ENCODE assay signal across 13 cellular contexts in genomic region chr17:75244133-75244866, GRCh38. TPM values are rescaled to one million over a fixed set of nuclear protein-coding genes. Genes with fewer than 3 reads are reported as not detected.
DNase-seq lines count a peak whose midpoint lies in the region; ATAC-seq and TF ChIP-seq lines count a peak whose summit lies in the region.
"Had no signal": no experiment of that assay in that cellular context is flagged by ENCODE, and none has a peak within 500 bp of the region (broad histone marks: within the 10 kb centered on the region; RNA-seq: fewer than 3 reads in every experiment).

No MANE protein-coding gene starts in this region.

- peak overlapping the region in 1 of 2 donors; percentile 31 for H3K4me3 Mint-ChIP-seq in stimulated activated naive CD8-positive, alpha-beta T cell treated with anti-CD3 and anti-CD28 coated beads, Interleukin-15, amount 100 ng/mL, for 72 hours
- peak overlapping the region; percentile 56 for H3K4me3 Mint-ChIP-seq in endothelial cell (ENCODE audit: unreplicated experiment)
- H3K4me3 Mint-ChIP-seq: H9 had no signal

- ATAC-seq in stimulated activated naive CD8-positive, alpha-beta T cell treated with anti-CD3 and anti-CD28 coated beads, Interleukin-15, Interleukin-2, amounts not matched to agents 100 U/mL and 50 U/mL, for 24 hours: peak; percentile 19
- ATAC-seq in stimulated activated naive CD8-positive, alpha-beta T cell treated with anti-CD3 and anti-CD28 coated beads, Interleukin-15, amount 100 ng/mL, for 72 hours: no peak
- no peak for ATAC-seq in HG03521 (IDR thresholded peaks at IDR 0.05; ENCODE audit: unreplicated experiment)
- no peak for ATAC-seq in HG03039 (IDR thresholded peaks at IDR 0.05; ENCODE audit: unreplicated experiment)

- POLR2A ChIA-PET in RWPE1 (lab: Yijun Ruan, JAX; ENCODE audit: low non-redundant PET): no interaction called here

- no peak for TF ChIP-seq POLR2A in erythroblast (IDR thresholded peaks at IDR 0.05; ENCODE audit: low read length)

- CTCF ChIA-PET in RWPE1 (lab: Yijun Ruan, JAX): interaction anchor here (0.5 kb wide), 1 partner anchor 1190 kb away, joined by 4 read pairs; no protein-coding TSS in a partner anchor

- peaks cover 87% of the 10 kb centered on the region for H3K4me1 Mint-ChIP-seq in stimulated activated naive CD8-positive, alpha-beta T cell treated with anti-CD3 and anti-CD28 coated beads, Interleukin-15, amount 100 ng/mL, for 72 hours
- peaks cover 4% of the 10 kb centered on the region for H3K4me1 Mint-ChIP-seq in endothelial cell (ENCODE audit: unreplicated experiment)

- peak overlapping the region in 1 of 2 donors; percentile 59 for H3K27ac Mint-ChIP-seq in stimulated activated naive CD8-positive, alpha-beta T cell treated with anti-CD3 and anti-CD28 coated beads, Interleukin-15, amount 100 ng/mL, for 72 hours
- H3K27ac Mint-ChIP-seq in endothelial cell (ENCODE audit: unreplicated experiment): no peak overlapping the region

- H3K36me3 Mint-ChIP-seq in endothelial cell (ENCODE audit: low read depth, unreplicated experiment): peaks cover 40% of the 10 kb centered on the region

- H3K27me3 Mint-ChIP-seq in stimulated activated naive CD8-positive, alpha-beta T cell treated with anti-CD3 and anti-CD28 coated beads, Interleukin-15, amount 100 ng/mL, for 72 hours: no peaks in the 10 kb centered on the region
- peaks cover 2% of the 10 kb centered on the region for H3K27me3 Mint-ChIP-seq in endothelial cell (ENCODE audit: unreplicated experiment)

- TF ChIP-seq CTCF in RWPE1 (conservative IDR thresholded peaks at IDR 0.05; ENCODE audit: low read depth) (no peak), endothelial cell (IDR thresholded peaks at IDR 0.05; ENCODE audit: unreplicated experiment) (no peak)

- DNase-seq in stimulated activated naive CD8-positive, alpha-beta T cell treated with anti-CD3 and anti-CD28 coated beads, Interleukin-15, Interleukin-2, amounts not matched to agents 100 U/mL and 50 U/mL, for 24 hours: no peak
- no peak for DNase-seq in stimulated activated naive CD8-positive, alpha-beta T cell treated with anti-CD3 and anti-CD28 coated beads, Interleukin-15, amount 100 ng/mL, for 72 hours
- no peak for DNase-seq in RWPE1 (ENCODE audit: low spot score)
- DNase-seq in endothelial cell (ENCODE audit: low spot score): no peak
- DNase-seq in erythroblast (lab: John Stamatoyannopoulos, UW): no peak
- no peak for DNase-seq in DMS114 treated with DMSO at 0.1 percent for 48 hours (lab: John Stamatoyannopoulos, UW; ENCODE audit: unreplicated experiment)
- DNase-seq: activated CD4-positive, alpha-beta T cell treated with anti-CD3 and anti-CD28 coated beads, Interleukin-2, amount 50 U/mL, for 48 hours; H9; NCI-H2227 treated with DMSO at 0.1 percent for 48 hours had no signal

- peak overlapping the region; percentile 15 for H3K27ac ChIP-seq in RWPE1
- H3K27ac ChIP-seq: hepatocyte, thoracic aorta had no signal

- no peaks in the 10 kb centered on the region for H3K9me3 Mint-ChIP-seq in stimulated activated naive CD8-positive, alpha-beta T cell treated with anti-CD3 and anti-CD28 coated beads, Interleukin-15, amount 100 ng/mL, for 72 hours
- no peaks in the 10 kb centered on the region for H3K9me3 Mint-ChIP-seq in endothelial cell (ENCODE audit: unreplicated experiment)
- H3K9me3 Mint-ChIP-seq: H9 had no signal

RNA-seq across cellular contexts. Expression of gene GGA3, which starts 17.1 kb away (rescaled TPM):
- total RNA-seq in endothelial cell (ENCODE audit: unreplicated experiment): 60.8 TPM

RNA-seq across cellular contexts. Expression of gene MRPS7, which starts 17.4 kb away (rescaled TPM):
- 63.4 TPM for total RNA-seq in endothelial cell (ENCODE audit: unreplicated experiment)

RNA-seq across cellular contexts. Expression of gene MIF4GD, which starts 26.7 kb away (rescaled TPM):
- total RNA-seq in endothelial cell (ENCODE audit: unreplicated experiment): 15.7 TPM

RNA-seq across cellular contexts. Expression of gene NUP85, which starts 38.8 kb away (rescaled TPM):
- 83.9 TPM for total RNA-seq in endothelial cell (ENCODE audit: unreplicated experiment)

RNA-seq across cellular contexts. Expression of gene SLC25A19, which starts 44.9 kb away (rescaled TPM):
- 2.9 TPM for total RNA-seq in endothelial cell (ENCODE audit: unreplicated experiment)
